ENCODE assay signal across 19 cellular contexts in the genomic region with DNA sequence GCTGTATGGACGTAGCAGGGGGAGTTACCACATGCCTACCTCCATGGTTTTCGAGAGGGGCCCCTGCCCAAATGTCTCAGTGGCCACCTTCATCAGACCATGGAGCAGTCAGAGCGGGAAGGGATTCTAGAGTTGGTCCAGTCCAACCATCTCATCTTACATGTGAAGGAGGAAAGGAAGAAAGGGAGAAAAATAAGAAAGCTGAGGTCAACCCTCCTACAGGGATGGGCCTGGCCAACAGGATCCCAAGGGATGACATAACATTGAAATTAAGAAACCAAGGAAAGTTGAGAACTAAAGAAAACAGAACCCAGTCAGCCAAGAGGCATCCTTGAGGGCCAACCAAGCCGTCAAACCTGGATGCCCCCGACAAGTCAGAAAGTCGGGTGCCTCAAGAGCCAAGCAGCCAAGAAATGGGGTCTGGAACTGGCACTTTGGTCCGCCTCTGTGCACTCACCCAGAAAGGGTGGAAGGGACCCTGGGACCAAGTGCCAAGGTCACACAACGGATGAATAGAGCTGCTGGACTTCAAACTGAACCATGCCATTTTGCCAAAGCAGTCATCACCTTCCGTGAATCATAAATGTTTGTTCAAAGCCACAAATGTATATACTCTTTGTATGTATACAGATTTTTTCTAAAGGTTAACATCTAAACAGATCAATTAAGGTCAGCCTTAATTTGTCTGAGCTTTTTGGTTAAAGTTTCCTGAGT.
"Had no signal": no experiment of that assay in that cellular context is flagged by ENCODE, and none has a peak within 500 bp of the region (broad histone marks: within the 10 kb centered on the region; RNA-seq: fewer than 3 reads in every experiment).

No MANE protein-coding gene starts in this region.

- H3K9me3 ChIP-seq: gastrocnemius medialis, heart right ventricle, spleen, thoracic aorta, uterus had no signal

- H3K4me1 ChIP-seq: spleen, uterus had no signal

- H3K27me3 ChIP-seq: gastrocnemius medialis, heart right ventricle, spleen, uterus had no signal

- DNase-seq: effector CD8-positive, alpha-beta T cell; gastrocnemius medialis; heart right ventricle; hypothalamus; left ventricle myocardium superior; mesenchymal stem cell; naive B cell; posterior cingulate gyrus; spleen; stimulated activated CD4-positive, alpha-beta T cell treated with anti-CD3 and anti-CD28 coated beads, Interleukin-15, amount 100 ng/mL, for 24 hours; stimulated activated CD4-positive, alpha-beta T cell treated with anti-CD3 and anti-CD28 coated beads, Interleukin-1b, Interleukin-23, amount 100 ng/mL, for 48 hours; stimulated activated CD4-positive, alpha-beta T cell treated with anti-CD3 and anti-CD28 coated beads, Interleukin-4, amount 100 ng/mL, for 24 hours; trophoblast cell; uterus had no signal

- H3K27ac ChIP-seq: coronary artery, heart right ventricle, spleen, thoracic aorta, uterus had no signal

- ATAC-seq: gastrocnemius medialis; heart right ventricle; left ventricle myocardium superior; sciatic nerve; stimulated activated memory B cell treated with anti-CD40 and anti-IgM and Interleukin-4, amounts not matched to agents 10 μg/mL and 1 μg/mL and 100 μg/mL, for 72 hours had no signal

- H3K4me3 ChIP-seq: coronary artery, gastrocnemius medialis, heart right ventricle, lung, spleen, thoracic aorta, uterus had no signal

- H3K36me3 ChIP-seq: gastrocnemius medialis, heart right ventricle, spleen, thoracic aorta, uterus had no signal
